Comparison of ENCODE assay signal across 28 cellular contexts in the genomic region with DNA sequence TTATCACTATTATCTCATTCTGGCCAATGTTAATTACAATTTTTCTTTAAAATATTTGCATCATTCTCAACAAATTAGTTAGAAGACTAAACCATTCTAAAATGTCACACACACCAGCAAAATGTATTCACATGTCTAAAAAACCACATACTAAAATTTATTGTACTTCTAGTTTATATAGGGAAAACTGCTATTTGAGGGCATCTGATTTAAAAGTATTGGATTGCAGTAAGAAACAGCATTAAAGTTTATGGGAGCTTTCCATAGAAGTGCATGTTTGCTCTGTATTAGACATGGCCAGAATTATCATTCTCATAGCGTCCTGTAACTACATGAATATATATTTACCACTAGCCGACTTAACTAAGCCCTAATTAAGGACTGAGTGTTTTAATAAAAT.
"Had no signal": no experiment of that assay in that cellular context is flagged by ENCODE, and none has a peak within 500 bp of the region (broad histone marks: within the 10 kb centered on the region; RNA-seq: fewer than 3 reads in every experiment).

No MANE protein-coding gene starts in this region.

- H3K36me3 Mint-ChIP-seq: naive thymus-derived CD8-positive, alpha-beta T cell; natural killer cell treated with Interleukin-12 subunit alpha and Interleukin-12 subunit beta and Interleukin-15 and Interleukin-18, amount 100 ng/mL, for 72 hours; neural progenitor cell; stimulated activated effector memory CD8-positive, alpha-beta T cell treated with anti-CD3 and anti-CD28 coated beads, Interleukin-12 subunit alpha, Interleukin-12 subunit beta, amount 100 ng/mL, for 72 hours; stimulated activated naive B cell treated with anti-CD40 and anti-IgM and Interleukin-4, amounts not matched to agents 10 μg/mL and 1 μg/mL and 100 μg/mL, for 72 hours had no signal

- DNase-seq: naive thymus-derived CD8-positive, alpha-beta T cell; nephron progenitor cell; occipital lobe; ovary; posterior cingulate gyrus; psoas muscle; right cardiac atrium; right lobe of liver; sigmoid colon; small intestine; stimulated activated CD4-positive, alpha-beta T cell treated with anti-CD3 and anti-CD28 coated beads, Interleukin-15, amount 100 ng/mL, for 24 hours; stimulated activated CD4-positive, alpha-beta T cell treated with anti-CD3 and anti-CD28 coated beads, Interleukin-2, amount 100 ng/mL, for 24 hours; stimulated activated CD4-positive, alpha-beta T cell treated with anti-CD3 and anti-CD28 coated beads, Interleukin-2, amount 100 ng/mL, for 48 hours; stimulated activated CD4-positive, alpha-beta T cell treated with anti-CD3 and anti-CD28 coated beads, Interleukin-4, amount 100 ng/mL, for 24 hours; stimulated activated naive B cell treated with anti-CD40 and anti-IgM and Interleukin-4, amounts not matched to agents 10 μg/mL and 1 μg/mL and 100 μg/mL, for 72 hours; stimulated activated naive CD4-positive, alpha-beta T cell treated with Interleukin-2 at 50 U/mL for 16 hours; stomach; thyroid gland; trophoblast cell; upper lobe of left lung had no signal

- H3K27ac ChIP-seq: neural progenitor cell, ovary, parathyroid adenoma, psoas muscle, right lobe of liver, sigmoid colon, stomach, thoracic aorta, thyroid gland, tibial nerve, upper lobe of left lung had no signal

- H3K9me3 ChIP-seq: ovary, psoas muscle, right lobe of liver, sigmoid colon, stomach, thoracic aorta, thyroid gland, tibial nerve, upper lobe of left lung had no signal

- H3K4me3 ChIP-seq: neural progenitor cell, ovary, psoas muscle, right lobe of liver, sigmoid colon, stomach, thoracic aorta, thyroid gland, tibial nerve, upper lobe of left lung had no signal

- ATAC-seq: naive thymus-derived CD8-positive, alpha-beta T cell; natural killer cell treated with Interleukin-12 subunit alpha and Interleukin-12 subunit beta and Interleukin-15 and Interleukin-18, amount 100 ng/mL, for 72 hours; psoas muscle; right cardiac atrium; right lobe of liver; stimulated activated effector memory CD8-positive, alpha-beta T cell treated with anti-CD3 and anti-CD28 coated beads, Interleukin-12 subunit alpha, Interleukin-12 subunit beta, amount 100 ng/mL, for 72 hours; stimulated activated naive B cell treated with anti-CD40 and anti-IgM and Interleukin-4, amounts not matched to agents 10 μg/mL and 1 μg/mL and 100 μg/mL, for 72 hours had no signal

- H3K9ac ChIP-seq: neural progenitor cell, parathyroid adenoma had no signal

- H3K36me3 ChIP-seq: neural progenitor cell, ovary, right lobe of liver, sigmoid colon, stomach, thoracic aorta, thyroid gland, tibial nerve, upper lobe of left lung had no signal

- H3K9me3 Mint-ChIP-seq: naive thymus-derived CD8-positive, alpha-beta T cell; natural killer cell treated with Interleukin-12 subunit alpha and Interleukin-12 subunit beta and Interleukin-15 and Interleukin-18, amount 100 ng/mL, for 72 hours; nephron progenitor cell; neural progenitor cell; stimulated activated effector memory CD8-positive, alpha-beta T cell treated with anti-CD3 and anti-CD28 coated beads, Interleukin-12 subunit alpha, Interleukin-12 subunit beta, amount 100 ng/mL, for 72 hours; stimulated activated naive B cell treated with anti-CD40 and anti-IgM and Interleukin-4, amounts not matched to agents 10 μg/mL and 1 μg/mL and 100 μg/mL, for 72 hours; stimulated activated naive CD8-positive, alpha-beta T cell treated with anti-CD3 and anti-CD28 coated beads, Interleukin-15, Interleukin-2, amounts not matched to agents 100 ng/mL and 50 ng/mL, for 24 hours had no signal

- H3K4me1 ChIP-seq: psoas muscle, right lobe of liver, thyroid gland, tibial nerve, upper lobe of left lung had no signal

- H3K27ac Mint-ChIP-seq: naive thymus-derived CD8-positive, alpha-beta T cell; natural killer cell treated with Interleukin-12 subunit alpha and Interleukin-12 subunit beta and Interleukin-15 and Interleukin-18, amount 100 ng/mL, for 72 hours; nephron progenitor cell; neural progenitor cell; progenitor cell of endocrine pancreas; stimulated activated effector memory CD8-positive, alpha-beta T cell treated with anti-CD3 and anti-CD28 coated beads, Interleukin-12 subunit alpha, Interleukin-12 subunit beta, amount 100 ng/mL, for 72 hours; stimulated activated naive B cell treated with anti-CD40 and anti-IgM and Interleukin-4, amounts not matched to agents 10 μg/mL and 1 μg/mL and 100 μg/mL, for 72 hours; stimulated activated naive CD8-positive, alpha-beta T cell treated with anti-CD3 and anti-CD28 coated beads, Interleukin-15, Interleukin-2, amounts not matched to agents 100 ng/mL and 50 ng/mL, for 24 hours had no signal
